ENCODE assay signal across 31 cellular contexts in the genomic region with DNA sequence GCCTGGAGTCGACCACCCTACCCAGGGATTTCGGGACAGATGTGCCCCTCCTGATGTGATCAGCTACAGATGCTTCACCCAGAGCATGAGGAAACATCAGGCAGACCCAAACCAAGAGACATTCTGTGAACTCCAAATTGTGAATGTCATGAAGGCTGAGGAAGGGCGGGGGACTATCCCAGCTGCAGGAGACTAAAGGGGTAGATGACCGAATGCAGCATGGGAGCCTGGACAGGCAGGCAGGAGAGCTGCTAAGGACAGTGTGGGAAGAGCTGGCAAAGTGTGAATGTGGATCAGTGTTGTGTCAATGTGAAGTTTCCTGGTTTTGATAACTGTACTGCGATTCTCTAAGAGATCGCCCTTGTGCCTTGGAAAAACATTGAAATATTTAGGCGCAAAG. TPM values are rescaled to one million over a fixed set of nuclear protein-coding genes. Genes with fewer than 3 reads are reported as not detected.
"Had no signal": no experiment of that assay in that cellular context is flagged by ENCODE, and none has a peak within 500 bp of the region (broad histone marks: within the 10 kb centered on the region; RNA-seq: fewer than 3 reads in every experiment).

No MANE protein-coding gene starts in this region.

- H3K4me1 ChIP-seq: stomach, testis, tibial artery, tibial nerve, transverse colon, upper lobe of right lung, uterus had no signal

- H3K27ac ChIP-seq: stomach, suprapubic skin, testis, thoracic aorta, thyroid gland, tibial artery, tibial nerve, transverse colon, upper lobe of left lung, upper lobe of right lung, uterus had no signal

- FAIRE-seq: urothelium cell line had no signal

- H3K4me1 Mint-ChIP-seq: stimulated activated effector memory CD8-positive, alpha-beta T cell treated with anti-CD3 and anti-CD28 coated beads, Interleukin-12 subunit alpha, Interleukin-12 subunit beta, amount 100 ng/mL, for 72 hours; stimulated activated memory B cell treated with anti-CD40 and anti-IgM and Interleukin-4, amounts not matched to agents 10 μg/mL and 1 μg/mL and 100 μg/mL, for 72 hours; stimulated activated naive B cell treated with anti-CD40 and anti-IgM and Interleukin-4, amounts not matched to agents 10 μg/mL and 1 μg/mL and 100 μg/mL, for 72 hours; stimulated activated naive CD8-positive, alpha-beta T cell treated with anti-CD3 and anti-CD28 coated beads, Interleukin-15, amount 100 ng/mL, for 72 hours had no signal

- H3K4me3 Mint-ChIP-seq: stimulated activated effector memory CD8-positive, alpha-beta T cell treated with anti-CD3 and anti-CD28 coated beads, Interleukin-12 subunit alpha, Interleukin-12 subunit beta, amount 100 ng/mL, for 72 hours; stimulated activated memory B cell treated with anti-CD40 and anti-IgM and Interleukin-4, amounts not matched to agents 10 μg/mL and 1 μg/mL and 100 μg/mL, for 72 hours; stimulated activated naive B cell treated with anti-CD40 and anti-IgM and Interleukin-4, amounts not matched to agents 10 μg/mL and 1 μg/mL and 100 μg/mL, for 72 hours; stimulated activated naive CD8-positive, alpha-beta T cell treated with anti-CD3 and anti-CD28 coated beads, Interleukin-15, amount 100 ng/mL, for 72 hours; stimulated activated naive CD8-positive, alpha-beta T cell treated with anti-CD3 and anti-CD28 coated beads, Interleukin-15, Interleukin-2, amounts not matched to agents 100 ng/mL and 50 ng/mL, for 24 hours; type B pancreatic cell had no signal

- H3K9me3 Mint-ChIP-seq: stimulated activated effector memory CD8-positive, alpha-beta T cell treated with anti-CD3 and anti-CD28 coated beads, Interleukin-12 subunit alpha, Interleukin-12 subunit beta, amount 100 ng/mL, for 72 hours; stimulated activated memory B cell treated with anti-CD40 and anti-IgM and Interleukin-4, amounts not matched to agents 10 μg/mL and 1 μg/mL and 100 μg/mL, for 72 hours; stimulated activated naive B cell treated with anti-CD40 and anti-IgM and Interleukin-4, amounts not matched to agents 10 μg/mL and 1 μg/mL and 100 μg/mL, for 72 hours; stimulated activated naive CD8-positive, alpha-beta T cell treated with anti-CD3 and anti-CD28 coated beads, Interleukin-15, amount 100 ng/mL, for 72 hours; stimulated activated naive CD8-positive, alpha-beta T cell treated with anti-CD3 and anti-CD28 coated beads, Interleukin-15, Interleukin-2, amounts not matched to agents 100 ng/mL and 50 ng/mL, for 24 hours; type B pancreatic cell had no signal

- DNase-seq: stimulated activated CD4-positive, alpha-beta T cell treated with anti-CD3 and anti-CD28 coated beads, Interleukin-2, amount 100 ng/mL, for 48 hours; stimulated activated CD4-positive, alpha-beta T cell treated with anti-CD3 and anti-CD28 coated beads, Interleukin-4, amount 100 ng/mL, for 1 hour; stimulated activated CD4-positive, alpha-beta T cell treated with anti-CD3 and anti-CD28 coated beads, Interleukin-4, amount 100 ng/mL, for 24 hours; stimulated activated CD4-positive, alpha-beta T cell treated with anti-CD3 and anti-CD28 coated beads, Interleukin-4, amount 100 ng/mL, for 4 hours; stimulated activated CD8-positive, alpha-beta memory T cell treated with anti-CD3 and anti-CD28 coated beads, Interleukin-4, amount 100 ng/mL, for 48 hours; stimulated activated naive B cell treated with anti-CD40 and anti-IgM and Interleukin-4, amounts not matched to agents 10 μg/mL and 1 μg/mL and 100 μg/mL, for 72 hours; stimulated activated naive CD4-positive, alpha-beta T cell; stimulated activated naive CD4-positive, alpha-beta T cell treated with Interleukin-2 at 50 U/mL for 16 hours; stimulated activated naive CD8-positive, alpha-beta T cell treated with anti-CD3 and anti-CD28 coated beads, Interleukin-15, amount 100 ng/mL, for 72 hours; stimulated activated naive CD8-positive, alpha-beta T cell treated with anti-CD3 and anti-CD28 coated beads, Interleukin-15, Interleukin-2, amounts not matched to agents 100 U/mL and 50 U/mL, for 24 hours; stomach; substantia nigra; testis; thyroid gland; tibial artery; transverse colon; trophoblast cell; upper lobe of left lung; upper lobe of right lung; uterus had no signal

- H3K9me3 ChIP-seq: stomach, suprapubic skin, testis, thoracic aorta, thyroid gland, tibial artery, tibial nerve, transverse colon, upper lobe of left lung, upper lobe of right lung, uterus had no signal

- H3K4me3 ChIP-seq: stomach, suprapubic skin, testis, thoracic aorta, thyroid gland, tibial artery, tibial nerve, transverse colon, upper lobe of left lung, upper lobe of right lung, uterus had no signal

- H3K36me3 Mint-ChIP-seq: stimulated activated effector memory CD8-positive, alpha-beta T cell treated with anti-CD3 and anti-CD28 coated beads, Interleukin-12 subunit alpha, Interleukin-12 subunit beta, amount 100 ng/mL, for 72 hours; stimulated activated memory B cell treated with anti-CD40 and anti-IgM and Interleukin-4, amounts not matched to agents 10 μg/mL and 1 μg/mL and 100 μg/mL, for 72 hours; stimulated activated naive B cell treated with anti-CD40 and anti-IgM and Interleukin-4, amounts not matched to agents 10 μg/mL and 1 μg/mL and 100 μg/mL, for 72 hours; type B pancreatic cell had no signal

- H3K36me3 ChIP-seq: stomach, suprapubic skin, thoracic aorta, thyroid gland, tibial artery, tibial nerve, transverse colon, upper lobe of left lung, upper lobe of right lung, uterus had no signal

- H3K27ac Mint-ChIP-seq: stimulated activated effector memory CD8-positive, alpha-beta T cell treated with anti-CD3 and anti-CD28 coated beads, Interleukin-12 subunit alpha, Interleukin-12 subunit beta, amount 100 ng/mL, for 72 hours; stimulated activated memory B cell treated with anti-CD40 and anti-IgM and Interleukin-4, amounts not matched to agents 10 μg/mL and 1 μg/mL and 100 μg/mL, for 72 hours; stimulated activated naive B cell treated with anti-CD40 and anti-IgM and Interleukin-4, amounts not matched to agents 10 μg/mL and 1 μg/mL and 100 μg/mL, for 72 hours; stimulated activated naive CD8-positive, alpha-beta T cell treated with anti-CD3 and anti-CD28 coated beads, Interleukin-15, amount 100 ng/mL, for 72 hours; stimulated activated naive CD8-positive, alpha-beta T cell treated with anti-CD3 and anti-CD28 coated beads, Interleukin-15, Interleukin-2, amounts not matched to agents 100 ng/mL and 50 ng/mL, for 24 hours; type B pancreatic cell had no signal

- ATAC-seq: stimulated activated effector memory CD8-positive, alpha-beta T cell treated with anti-CD3 and anti-CD28 coated beads, Interleukin-12 subunit alpha, Interleukin-12 subunit beta, amount 100 ng/mL, for 72 hours; stimulated activated memory B cell treated with anti-CD40 and anti-IgM and Interleukin-4, amounts not matched to agents 10 μg/mL and 1 μg/mL and 100 μg/mL, for 72 hours; stimulated activated naive B cell treated with anti-CD40 and anti-IgM and Interleukin-4, amounts not matched to agents 10 μg/mL and 1 μg/mL and 100 μg/mL, for 72 hours; stimulated activated naive CD8-positive, alpha-beta T cell treated with anti-CD3 and anti-CD28 coated beads, Interleukin-15, amount 100 ng/mL, for 72 hours; stimulated activated naive CD8-positive, alpha-beta T cell treated with anti-CD3 and anti-CD28 coated beads, Interleukin-15, Interleukin-2, amounts not matched to agents 100 U/mL and 50 U/mL, for 24 hours; upper lobe of right lung had no signal

- H3K27me3 ChIP-seq: testis, thyroid gland, tibial nerve, upper lobe of left lung, upper lobe of right lung, uterus had no signal

RNA-seq across cellular contexts. Expression of a gene that starts 19.2 kb away (rescaled TPM):
- total RNA-seq: stomach, subcutaneous adipose tissue, temporal lobe, testis, thoracic aorta, thyroid gland, tibial nerve, upper lobe of right lung, ureter had no signal
- polyA plus RNA-seq: stomach had no signal
